Comparison of ENCODE assay signal across 1 cellular context in genomic region chr10:122056431-122057094, GRCh38.
TF ChIP-seq lines count a peak whose summit lies in the region.

No MANE protein-coding gene starts in this region.

TF ChIP-seq in HepG2, 621 proteins besides CTCF, POLR2A, EP300 and RAD21 (continued from another document and continues in another):
- TF ChIP-seq ZHX1 (CRISPR knock-in tag; IDR thresholded peaks at IDR 0.05; ENCODE audit: low read depth) (no peak), HNRNPL (IDR thresholded peaks at IDR 0.05; ENCODE audit: low read depth, low read length) (no peak), TBX2 (CRISPR knock-in tag; IDR thresholded peaks at IDR 0.05; ENCODE audit: borderline replicate concordance) (peak; percentile 31; the same call in 1 of the 2 replicates), ZNF557 (CRISPR knock-in tag; IDR thresholded peaks at IDR 0.05) (no peak), RFX1 (IDR thresholded peaks at IDR 0.05) (no peak), KDM1A (CRISPR knock-in tag; IDR thresholded peaks at IDR 0.05) (0 out of 2 replicates have a peak, but pooled peaks have one; percentile 56), RFX3 (CRISPR knock-in tag; IDR thresholded peaks at IDR 0.05) (no peak), ELF1 (CRISPR knock-in tag; IDR thresholded peaks at IDR 0.05) (no peak), ZNF331 (CRISPR knock-in tag; IDR thresholded peaks at IDR 0.05) (peak; percentile 39; the same call in 1 of the 2 replicates), SP1 (IDR thresholded peaks at IDR 0.05) (no peak), SP1 (CRISPR knock-in tag; IDR thresholded peaks at IDR 0.05) (no peak), ZNF160 (CRISPR knock-in tag; IDR thresholded peaks at IDR 0.05) (no peak), IRF2 (CRISPR knock-in tag; IDR thresholded peaks at IDR 0.05) (0 out of 2 replicates have a peak, but pooled peaks have one; percentile 32), CCAR2 (optimal IDR thresholded peaks at IDR 0.05; ENCODE audit: low read depth, low read length) (no peak), ZNF503 (CRISPR knock-in tag; IDR thresholded peaks at IDR 0.05) (no peak), HNRNPK (IDR thresholded peaks at IDR 0.05; ENCODE audit: low read depth, low read length, poor library complexity, severe bottlenecking) (no peak), ZKSCAN1 (IDR thresholded peaks at IDR 0.05; ENCODE audit: low read length) (no peak), DZIP1 (CRISPR knock-in tag; IDR thresholded peaks at IDR 0.05) (no peak), STAT6 (CRISPR knock-in tag; IDR thresholded peaks at IDR 0.05; ENCODE audit: borderline replicate concordance) (no peak), JDP2 (CRISPR knock-in tag; IDR thresholded peaks at IDR 0.05; ENCODE audit: borderline replicate concordance) (no peak), PAWR (CRISPR knock-in tag; IDR thresholded peaks at IDR 0.05; ENCODE audit: borderline replicate concordance) (no peak), SUZ12 (IDR thresholded peaks at IDR 0.05; ENCODE audit: low read depth, low read length) (no peak), ZNF644 (CRISPR knock-in tag; IDR thresholded peaks at IDR 0.05; ENCODE audit: low read depth) (peak; percentile 83; the same call in 1 of the 2 replicates), REST (IDR thresholded peaks at IDR 0.05; ENCODE audit: borderline replicate concordance in 1 of 2, low read depth in 1 of 2, low read length in 2 of 2) (no peak), MZF1 (CRISPR knock-in tag; IDR thresholded peaks at IDR 0.05; ENCODE audit: borderline replicate concordance) (no peak), ZNF33A (CRISPR knock-in tag; IDR thresholded peaks at IDR 0.05; ENCODE audit: borderline replicate concordance) (no peak), KAT7 (CRISPR knock-in tag; IDR thresholded peaks at IDR 0.05; ENCODE audit: borderline replicate concordance) (no peak), MIER3 (CRISPR knock-in tag; IDR thresholded peaks at IDR 0.05; ENCODE audit: borderline replicate concordance) (0 out of 2 replicates have a peak, but pooled peaks have one; percentile 22), ZNF552 (CRISPR knock-in tag; IDR thresholded peaks at IDR 0.05; ENCODE audit: borderline replicate concordance) (no peak), TOPORS (CRISPR knock-in tag; IDR thresholded peaks at IDR 0.05) (no peak), ZNF780A (CRISPR knock-in tag; IDR thresholded peaks at IDR 0.05) (no peak), MYNN (CRISPR knock-in tag; IDR thresholded peaks at IDR 0.05; ENCODE audit: low read depth) (no peak), RFXANK (CRISPR knock-in tag; IDR thresholded peaks at IDR 0.05) (no peak), JUND (CRISPR knock-in tag; IDR thresholded peaks at IDR 0.05) (peak; percentile 87; the same call in 1 of the 2 replicates), ZNF605 (CRISPR knock-in tag; IDR thresholded peaks at IDR 0.05) (no peak), ZSCAN12 (CRISPR knock-in tag; IDR thresholded peaks at IDR 0.05) (no peak)
- TF ChIP-seq, protein P1, sequence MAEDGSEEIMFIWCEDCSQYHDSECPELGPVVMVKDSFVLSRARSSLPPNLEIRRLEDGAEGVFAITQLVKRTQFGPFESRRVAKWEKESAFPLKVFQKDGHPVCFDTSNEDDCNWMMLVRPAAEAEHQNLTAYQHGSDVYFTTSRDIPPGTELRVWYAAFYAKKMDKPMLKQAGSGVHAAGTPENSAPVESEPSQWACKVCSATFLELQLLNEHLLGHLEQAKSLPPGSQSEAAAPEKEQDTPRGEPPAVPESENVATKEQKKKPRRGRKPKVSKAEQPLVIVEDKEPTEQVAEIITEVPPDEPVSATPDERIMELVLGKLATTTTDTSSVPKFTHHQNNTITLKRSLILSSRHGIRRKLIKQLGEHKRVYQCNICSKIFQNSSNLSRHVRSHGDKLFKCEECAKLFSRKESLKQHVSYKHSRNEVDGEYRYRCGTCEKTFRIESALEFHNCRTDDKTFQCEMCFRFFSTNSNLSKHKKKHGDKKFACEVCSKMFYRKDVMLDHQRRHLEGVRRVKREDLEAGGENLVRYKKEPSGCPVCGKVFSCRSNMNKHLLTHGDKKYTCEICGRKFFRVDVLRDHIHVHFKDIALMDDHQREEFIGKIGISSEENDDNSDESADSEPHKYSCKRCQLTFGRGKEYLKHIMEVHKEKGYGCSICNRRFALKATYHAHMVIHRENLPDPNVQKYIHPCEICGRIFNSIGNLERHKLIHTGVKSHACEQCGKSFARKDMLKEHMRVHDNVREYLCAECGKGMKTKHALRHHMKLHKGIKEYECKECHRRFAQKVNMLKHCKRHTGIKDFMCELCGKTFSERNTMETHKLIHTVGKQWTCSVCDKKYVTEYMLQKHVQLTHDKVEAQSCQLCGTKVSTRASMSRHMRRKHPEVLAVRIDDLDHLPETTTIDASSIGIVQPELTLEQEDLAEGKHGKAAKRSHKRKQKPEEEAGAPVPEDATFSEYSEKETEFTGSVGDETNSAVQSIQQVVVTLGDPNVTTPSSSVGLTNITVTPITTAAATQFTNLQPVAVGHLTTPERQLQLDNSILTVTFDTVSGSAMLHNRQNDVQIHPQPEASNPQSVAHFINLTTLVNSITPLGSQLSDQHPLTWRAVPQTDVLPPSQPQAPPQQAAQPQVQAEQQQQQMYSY (CRISPR knock-in tag; IDR thresholded peaks at IDR 0.05), result no peak
- TF ChIP-seq, protein P2, sequence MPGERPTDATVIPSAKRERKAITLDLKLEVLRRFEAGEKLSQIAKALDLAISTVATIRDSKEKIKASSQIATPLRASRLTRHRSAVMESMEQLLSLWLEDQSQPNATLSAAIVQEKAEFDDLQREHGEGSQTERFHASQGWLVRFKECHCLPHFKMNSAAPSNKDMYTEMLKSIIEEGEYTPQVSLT (CRISPR knock-in tag; IDR thresholded peaks at IDR 0.05; ENCODE audit: borderline replicate concordance, low read depth), result no peak
